Comparison of ENCODE assay signal across 23 cellular contexts in genomic region chr5:168244838-168245555, GRCh38. TPM values are rescaled to one million over a fixed set of nuclear protein-coding genes. Genes with fewer than 3 reads are reported as not detected.
DNase-seq lines count a peak whose midpoint lies in the region; ATAC-seq, FAIRE-seq and TF ChIP-seq lines count a peak whose summit lies in the region.
"Had no signal": no experiment of that assay in that cellular context is flagged by ENCODE, and none has a peak within 500 bp of the region (broad histone marks: within the 10 kb centered on the region; RNA-seq: fewer than 3 reads in every experiment).

No MANE protein-coding gene starts in this region.

- H3K27ac Mint-ChIP-seq in astrocyte (ENCODE audit: unreplicated experiment), result peak overlapping the region; percentile 75
- H3K27ac Mint-ChIP-seq: CD4-positive, alpha-beta T cell; T-cell had no signal

- no peak overlapping the region for H2AFZ ChIP-seq in astrocyte (ENCODE audit: low read depth, low read length)
- no peak overlapping the region for H2AFZ ChIP-seq in Karpas-422 (ENCODE audit: low read length)

- H4K20me1 ChIP-seq in astrocyte (ENCODE audit: insufficient read depth, low read length), result no peaks in the 10 kb centered on the region
- no peaks in the 10 kb centered on the region for H4K20me1 ChIP-seq in Karpas-422 (ENCODE audit: insufficient read depth, low read depth, low read length)

- H3K79me2 ChIP-seq in astrocyte (ENCODE audit: insufficient read depth, low read length), result no peaks in the 10 kb centered on the region
- no peaks in the 10 kb centered on the region for H3K79me2 ChIP-seq in Karpas-422 (ENCODE audit: low read length)

- DNase-seq in GM12865 (ENCODE audit: low read depth) (peak; percentile 18), astrocyte (ENCODE audit: low read depth) (peak; percentile 22), islet precursor cell (peak; percentile 61), Karpas-422 (no peak)
- no peak for DNase-seq in activated CD8-positive, alpha-beta memory T cell treated with anti-CD3 and anti-CD28 coated beads for 24 hours
- DNase-seq: Caco-2; CD4-positive, alpha-beta T cell; DMS 273 treated with DMSO at 0.1 percent for 48 hours; DND-41; MG63; NCI-H1417; NCI-H187; NCI-H2107; NCI-H69; Peyer's patch; SJCRH30; T-cell had no signal

- no peak for TF ChIP-seq CTCF in GM12865 (IDR thresholded peaks at IDR 0.05; ENCODE audit: insufficient read depth, low read depth, low read length, missing control alignments)
- TF ChIP-seq CTCF in astrocyte (IDR thresholded peaks at IDR 0.05; ENCODE audit: insufficient read depth, low read depth, low read length), result no peak

- peaks cover 4% of the 10 kb centered on the region for H3K9me3 Mint-ChIP-seq in astrocyte (ENCODE audit: unreplicated experiment)
- H3K9me3 Mint-ChIP-seq: CD4-positive, alpha-beta T cell; T-cell had no signal

- H3K4me2 ChIP-seq in astrocyte (ENCODE audit: low read length) (peak overlapping the region; percentile 15), Karpas-422 (ENCODE audit: low read depth, low read length, poor library complexity, severe bottlenecking) (no peak overlapping the region)
- H3K4me2 ChIP-seq: BLaER1 had no signal

- H3K9ac ChIP-seq in astrocyte (ENCODE audit: low read length) (no peak overlapping the region), Karpas-422 (ENCODE audit: low read length) (no peak overlapping the region)
- H3K9ac ChIP-seq: BLaER1 had no signal

- FAIRE-seq in astrocyte (lab: Jason Lieb, UNC), result no peak
- FAIRE-seq: GM19239, H54 had no signal

- no peak overlapping the region for H3K4me3 ChIP-seq in GM12865 (ENCODE audit: low read depth, low read length)
- no peak overlapping the region for H3K4me3 ChIP-seq in astrocyte (ENCODE audit: insufficient read depth, low read depth, low read length)
- H3K4me3 ChIP-seq in Karpas-422 (ENCODE audit: low read length), result no peak overlapping the region
- H3K4me3 ChIP-seq: BLaER1, MG63, Peyer's patch, SJCRH30 had no signal

- H3K4me1 Mint-ChIP-seq in astrocyte (ENCODE audit: low read depth, unreplicated experiment), result peaks cover 8% of the 10 kb centered on the region
- H3K4me1 Mint-ChIP-seq: T-cell had no signal

- H3K27me3 ChIP-seq in astrocyte (ENCODE audit: insufficient read depth, low read length), result no peaks in the 10 kb centered on the region
- no peaks in the 10 kb centered on the region for H3K27me3 ChIP-seq in Karpas-422 (ENCODE audit: low read length)
- H3K27me3 ChIP-seq: BLaER1, MG63, Peyer's patch, SJCRH30 had no signal

- H3K9me2 ChIP-seq in Karpas-422 (replicated peaks; ENCODE audit: insufficient read depth, low read length), result no peaks in the 10 kb centered on the region; the same call in 1 of the 2 replicates

- H3K9me3 ChIP-seq in astrocyte (ENCODE audit: insufficient read depth, low read depth, low read length), result no peaks in the 10 kb centered on the region
- no peaks in the 10 kb centered on the region for H3K9me3 ChIP-seq in Karpas-422 (ENCODE audit: low read length)
- H3K9me3 ChIP-seq: BLaER1, Caco-2, MG63, Peyer's patch, SJCRH30 had no signal

- H3K27ac ChIP-seq in astrocyte (ENCODE audit: low read depth, low read length), result no peak overlapping the region
- H3K27ac ChIP-seq in Karpas-422 (ENCODE audit: low read length), result no peak overlapping the region
- H3K27ac ChIP-seq: BLaER1, Peyer's patch, SJCRH30 had no signal

- ATAC-seq in GM21381 (IDR thresholded peaks at IDR 0.05; ENCODE audit: unreplicated experiment), result no peak
- no peak for ATAC-seq in HG03135 (IDR thresholded peaks at IDR 0.05; ENCODE audit: unreplicated experiment)
- ATAC-seq: T-cell had no signal

- H3K36me3 ChIP-seq in astrocyte (ENCODE audit: insufficient read depth, low read length) (peaks cover 4% of the 10 kb centered on the region), Karpas-422 (ENCODE audit: insufficient read depth, low read length) (no peaks in the 10 kb centered on the region)
- H3K36me3 ChIP-seq: MG63, Peyer's patch, SJCRH30 had no signal

- H3K4me1 ChIP-seq in astrocyte (ENCODE audit: insufficient read depth, low read length) (peaks cover 6% of the 10 kb centered on the region), Karpas-422 (ENCODE audit: low read length) (peaks cover 5% of the 10 kb centered on the region)
- H3K4me1 ChIP-seq: Caco-2, Peyer's patch, SJCRH30 had no signal

- H3K36me3 Mint-ChIP-seq in astrocyte (ENCODE audit: low read depth, unreplicated experiment), result peaks cover 40% of the 10 kb centered on the region
- H3K36me3 Mint-ChIP-seq: T-cell had no signal

- no peaks in the 10 kb centered on the region for H3K27me3 Mint-ChIP-seq in astrocyte (ENCODE audit: low read depth, unreplicated experiment)
- H3K27me3 Mint-ChIP-seq: CD4-positive, alpha-beta T cell had no signal

- no peak overlapping the region for H3K4me3 Mint-ChIP-seq in astrocyte (ENCODE audit: unreplicated experiment)
- H3K4me3 Mint-ChIP-seq: CD4-positive, alpha-beta T cell; T-cell had no signal

RNA-seq across cellular contexts. Expression of gene WWC1, which starts 46.4 kb away (rescaled TPM):
- 33.6 and 48.6 TPM in 2 replicates for total RNA-seq in astrocyte
- not detected in 2 replicates for total RNA-seq in Karpas-422 (2014; rRNA removed; shearing (Covaris generic); ENCODE audit: low replicate concordance)
- total RNA-seq: OCI-LY7, SJCRH30 had no signal

Comparison
In these comparisons a context has a peak if more than half of its experiments do, and no peak if none do; other contexts are left out.
1. DNase-seq: peak in GM12865 (single experiment), astrocyte (single experiment) and islet precursor cell (single experiment); none in activated CD8-positive, alpha-beta memory T cell treated with anti-CD3 and anti-CD28 coated beads for 24 hours (single experiment) and Karpas-422 (single experiment).
2. RNA of gene WWC1, which starts 46.4 kb away (total RNA-seq): 33.6 to 48.6 TPM in astrocyte; not detected in Karpas-422; every median in the first group is over 10 times any median in the second.